In the genomic region with DNA sequence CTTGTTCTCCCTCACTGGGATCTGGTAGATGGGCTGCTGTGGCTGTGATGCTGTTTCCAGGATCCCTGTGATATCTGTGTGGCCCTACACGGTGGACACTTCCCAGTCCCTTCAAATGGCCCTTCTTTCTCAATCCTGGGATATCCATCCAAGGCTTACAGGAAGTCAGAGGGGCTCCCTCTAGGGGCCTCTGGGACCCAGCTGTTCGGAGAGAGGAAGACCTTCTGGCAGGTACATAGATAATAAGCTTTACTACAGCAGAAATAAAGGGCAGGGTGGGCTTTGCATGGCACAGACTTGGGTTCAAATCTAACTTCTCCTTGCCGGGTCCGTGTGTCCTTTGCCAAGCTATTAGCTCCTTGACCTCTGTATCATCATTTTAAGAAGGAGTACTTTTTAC, we compare ENCODE assay signal across 23 cellular contexts.
"Had no signal": no experiment of that assay in that cellular context is flagged by ENCODE, and none has a peak within 500 bp of the region (broad histone marks: within the 10 kb centered on the region; RNA-seq: fewer than 3 reads in every experiment).

No MANE protein-coding gene starts in this region.

- ATAC-seq: activated CD4-positive, alpha-beta T cell treated with anti-CD3 and anti-CD28 coated beads for 36 hours; activated T-cell treated with anti-CD3 and anti-CD28 coated beads, Interleukin-2, amount 50 U/mL, for 4 hours; esophagus mucosa; sciatic nerve; stimulated activated effector memory CD8-positive, alpha-beta T cell treated with anti-CD3 and anti-CD28 coated beads, Interleukin-12 subunit alpha, Interleukin-12 subunit beta, amount 100 ng/mL, for 72 hours; stimulated activated naive CD8-positive, alpha-beta T cell treated with anti-CD3 and anti-CD28 coated beads, Interleukin-15, amount 100 ng/mL, for 72 hours had no signal

- DNase-seq: activated B cell treated with CpG ODN at 0.5 μM for 24 hours; activated CD4-positive, alpha-beta T cell treated with anti-CD3 and anti-CD28 coated beads for 36 hours; activated CD4-positive, alpha-beta T cell treated with anti-CD3 and anti-CD28 coated beads, Interleukin-2, amount 50 U/mL, for 48 hours; activated CD8-positive, alpha-beta memory T cell treated with anti-CD3 and anti-CD28 coated beads, Interleukin-2, amount 50 U/mL, for 48 hours; activated naive CD4-positive, alpha-beta T cell; activated naive CD8-positive, alpha-beta T cell treated with anti-CD3 and anti-CD28 coated beads for 36 hours; activated T-cell treated with anti-CD3 and anti-CD28 coated beads, Interleukin-2, amount 50 U/mL, for 4 hours; central memory CD4-positive, alpha-beta T cell; dermis blood vessel endothelial cell; effector CD8-positive, alpha-beta T cell; foreskin melanocyte; glutamatergic neuron; mesenchymal stem cell; naive B cell; posterior cingulate gyrus; small intestine; stimulated activated CD4-positive, alpha-beta T cell treated with anti-CD3 and anti-CD28 coated beads, Interleukin-2, amount 100 ng/mL, for 24 hours; stimulated activated naive CD8-positive, alpha-beta T cell treated with anti-CD3 and anti-CD28 coated beads, Interleukin-15, amount 100 ng/mL, for 72 hours; T1000; tibial artery had no signal
